2 cellular contexts compared by ENCODE assay signal in the genomic region with DNA sequence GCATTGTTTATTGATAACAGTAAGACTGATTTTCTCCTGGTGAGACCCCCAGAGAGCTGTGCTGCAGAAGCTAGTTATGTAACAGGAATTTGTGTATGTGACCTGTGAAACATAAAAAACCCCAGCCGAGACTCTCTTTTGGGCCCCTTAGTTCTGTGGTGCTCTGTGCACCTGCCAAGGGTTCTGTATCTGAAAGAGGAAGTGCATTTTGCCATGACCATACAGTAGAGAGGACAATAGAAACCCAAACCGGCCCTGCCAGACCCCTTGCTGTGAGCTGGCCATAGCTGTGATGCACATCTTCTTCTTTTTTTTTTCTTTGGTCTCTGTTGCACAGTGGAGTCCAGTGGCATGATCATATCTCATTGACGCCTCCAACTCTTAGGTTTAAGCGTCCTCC.
TF ChIP-seq lines count a peak whose summit lies in the region.

No MANE protein-coding gene starts in this region.

TF ChIP-seq in GM23338, 12 proteins besides CTCF, POLR2A, EP300 and RAD21 (continues in another document):
- TF ChIP-seq STAT1 (IDR thresholded peaks at IDR 0.05; ENCODE audit: unreplicated experiment): no peak
- no peak for TF ChIP-seq EZH2phosphoT487 (IDR thresholded peaks at IDR 0.05; ENCODE audit: unreplicated experiment)
- no peak for TF ChIP-seq ZNF331 (CRISPR knock-in tag; IDR thresholded peaks at IDR 0.05; ENCODE audit: low read depth)
- TF ChIP-seq, protein P1, sequence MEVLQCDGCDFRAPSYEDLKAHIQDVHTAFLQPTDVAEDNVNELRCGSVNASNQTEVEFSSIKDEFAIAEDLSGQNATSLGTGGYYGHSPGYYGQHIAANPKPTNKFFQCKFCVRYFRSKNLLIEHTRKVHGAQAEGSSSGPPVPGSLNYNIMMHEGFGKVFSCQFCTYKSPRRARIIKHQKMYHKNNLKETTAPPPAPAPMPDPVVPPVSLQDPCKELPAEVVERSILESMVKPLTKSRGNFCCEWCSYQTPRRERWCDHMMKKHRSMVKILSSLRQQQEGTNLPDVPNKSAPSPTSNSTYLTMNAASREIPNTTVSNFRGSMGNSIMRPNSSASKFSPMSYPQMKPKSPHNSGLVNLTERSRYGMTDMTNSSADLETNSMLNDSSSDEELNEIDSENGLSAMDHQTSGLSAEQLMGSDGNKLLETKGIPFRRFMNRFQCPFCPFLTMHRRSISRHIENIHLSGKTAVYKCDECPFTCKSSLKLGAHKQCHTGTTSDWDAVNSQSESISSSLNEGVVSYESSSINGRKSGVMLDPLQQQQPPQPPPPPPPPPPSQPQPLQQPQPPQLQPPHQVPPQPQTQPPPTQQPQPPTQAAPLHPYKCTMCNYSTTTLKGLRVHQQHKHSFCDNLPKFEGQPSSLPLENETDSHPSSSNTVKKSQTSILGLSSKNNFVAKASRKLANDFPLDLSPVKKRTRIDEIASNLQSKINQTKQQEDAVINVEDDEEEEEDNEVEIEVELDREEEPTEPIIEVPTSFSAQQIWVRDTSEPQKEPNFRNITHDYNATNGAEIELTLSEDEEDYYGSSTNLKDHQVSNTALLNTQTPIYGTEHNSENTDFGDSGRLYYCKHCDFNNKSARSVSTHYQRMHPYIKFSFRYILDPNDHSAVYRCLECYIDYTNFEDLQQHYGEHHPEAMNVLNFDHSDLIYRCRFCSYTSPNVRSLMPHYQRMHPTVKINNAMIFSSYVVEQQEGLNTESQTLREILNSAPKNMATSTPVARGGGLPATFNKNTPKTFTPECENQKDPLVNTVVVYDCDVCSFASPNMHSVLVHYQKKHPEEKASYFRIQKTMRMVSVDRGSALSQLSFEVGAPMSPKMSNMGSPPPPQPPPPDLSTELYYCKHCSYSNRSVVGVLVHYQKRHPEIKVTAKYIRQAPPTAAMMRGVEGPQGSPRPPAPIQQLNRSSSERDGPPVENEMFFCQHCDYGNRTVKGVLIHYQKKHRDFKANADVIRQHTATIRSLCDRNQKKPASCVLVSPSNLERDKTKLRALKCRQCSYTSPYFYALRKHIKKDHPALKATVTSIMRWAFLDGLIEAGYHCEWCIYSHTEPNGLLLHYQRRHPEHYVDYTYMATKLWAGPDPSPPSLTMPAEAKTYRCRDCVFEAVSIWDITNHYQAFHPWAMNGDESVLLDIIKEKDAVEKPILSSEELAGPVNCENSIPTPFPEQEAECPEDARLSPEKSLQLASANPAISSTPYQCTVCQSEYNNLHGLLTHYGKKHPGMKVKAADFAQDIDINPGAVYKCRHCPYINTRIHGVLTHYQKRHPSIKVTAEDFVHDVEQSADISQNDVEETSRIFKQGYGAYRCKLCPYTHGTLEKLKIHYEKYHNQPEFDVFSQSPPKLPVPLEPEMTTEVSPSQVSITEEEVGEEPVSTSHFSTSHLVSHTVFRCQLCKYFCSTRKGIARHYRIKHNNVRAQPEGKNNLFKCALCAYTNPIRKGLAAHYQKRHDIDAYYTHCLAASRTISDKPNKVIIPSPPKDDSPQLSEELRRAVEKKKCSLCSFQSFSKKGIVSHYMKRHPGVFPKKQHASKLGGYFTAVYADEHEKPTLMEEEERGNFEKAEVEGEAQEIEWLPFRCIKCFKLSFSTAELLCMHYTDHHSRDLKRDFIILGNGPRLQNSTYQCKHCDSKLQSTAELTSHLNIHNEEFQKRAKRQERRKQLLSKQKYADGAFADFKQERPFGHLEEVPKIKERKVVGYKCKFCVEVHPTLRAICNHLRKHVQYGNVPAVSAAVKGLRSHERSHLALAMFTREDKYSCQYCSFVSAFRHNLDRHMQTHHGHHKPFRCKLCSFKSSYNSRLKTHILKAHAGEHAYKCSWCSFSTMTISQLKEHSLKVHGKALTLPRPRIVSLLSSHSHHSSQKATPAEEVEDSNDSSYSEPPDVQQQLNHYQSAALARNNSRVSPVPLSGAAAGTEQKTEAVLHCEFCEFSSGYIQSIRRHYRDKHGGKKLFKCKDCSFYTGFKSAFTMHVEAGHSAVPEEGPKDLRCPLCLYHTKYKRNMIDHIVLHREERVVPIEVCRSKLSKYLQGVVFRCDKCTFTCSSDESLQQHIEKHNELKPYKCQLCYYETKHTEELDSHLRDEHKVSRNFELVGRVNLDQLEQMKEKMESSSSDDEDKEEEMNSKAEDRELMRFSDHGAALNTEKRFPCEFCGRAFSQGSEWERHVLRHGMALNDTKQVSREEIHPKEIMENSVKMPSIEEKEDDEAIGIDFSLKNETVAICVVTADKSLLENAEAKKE (CRISPR knock-in tag; IDR thresholded peaks at IDR 0.05): no peak
- no peak for TF ChIP-seq EZH2 (IDR thresholded peaks at IDR 0.05; ENCODE audit: low read depth, unreplicated experiment)
- no peak for TF ChIP-seq POLR2AphosphoS5 (IDR thresholded peaks at IDR 0.05; ENCODE audit: low read depth)
- TF ChIP-seq JUNB (IDR thresholded peaks at IDR 0.05; ENCODE audit: unreplicated experiment): no peak
- TF ChIP-seq NANOG (IDR thresholded peaks at IDR 0.05; ENCODE audit: borderline replicate concordance): no peak
- TF ChIP-seq ZNF114 (CRISPR knock-in tag; IDR thresholded peaks at IDR 0.05): no peak
- TF ChIP-seq, protein P2, sequence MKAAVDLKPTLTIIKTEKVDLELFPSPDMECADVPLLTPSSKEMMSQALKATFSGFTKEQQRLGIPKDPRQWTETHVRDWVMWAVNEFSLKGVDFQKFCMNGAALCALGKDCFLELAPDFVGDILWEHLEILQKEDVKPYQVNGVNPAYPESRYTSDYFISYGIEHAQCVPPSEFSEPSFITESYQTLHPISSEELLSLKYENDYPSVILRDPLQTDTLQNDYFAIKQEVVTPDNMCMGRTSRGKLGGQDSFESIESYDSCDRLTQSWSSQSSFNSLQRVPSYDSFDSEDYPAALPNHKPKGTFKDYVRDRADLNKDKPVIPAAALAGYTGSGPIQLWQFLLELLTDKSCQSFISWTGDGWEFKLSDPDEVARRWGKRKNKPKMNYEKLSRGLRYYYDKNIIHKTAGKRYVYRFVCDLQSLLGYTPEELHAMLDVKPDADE (IDR thresholded peaks at IDR 0.05): no peak
- no peak for TF ChIP-seq CREB1 (CRISPR knock-in tag; IDR thresholded peaks at IDR 0.05; ENCODE audit: low read depth)

TF ChIP-seq in HepG2, 621 proteins besides CTCF, POLR2A, EP300 and RAD21:
- TF ChIP-seq, protein P3, sequence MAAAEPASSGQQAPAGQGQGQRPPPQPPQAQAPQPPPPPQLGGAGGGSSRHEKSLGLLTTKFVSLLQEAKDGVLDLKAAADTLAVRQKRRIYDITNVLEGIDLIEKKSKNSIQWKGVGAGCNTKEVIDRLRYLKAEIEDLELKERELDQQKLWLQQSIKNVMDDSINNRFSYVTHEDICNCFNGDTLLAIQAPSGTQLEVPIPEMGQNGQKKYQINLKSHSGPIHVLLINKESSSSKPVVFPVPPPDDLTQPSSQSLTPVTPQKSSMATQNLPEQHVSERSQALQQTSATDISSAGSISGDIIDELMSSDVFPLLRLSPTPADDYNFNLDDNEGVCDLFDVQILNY (CRISPR knock-in tag; conservative IDR thresholded peaks at IDR 0.05): no peak
- no peak for TF ChIP-seq ZNF30 (CRISPR knock-in tag; IDR thresholded peaks at IDR 0.05)
- TF ChIP-seq ZNF136 (CRISPR knock-in tag; IDR thresholded peaks at IDR 0.05; ENCODE audit: low read depth): no peak
- no peak for TF ChIP-seq ZNF430 (CRISPR knock-in tag; IDR thresholded peaks at IDR 0.05)
